Comparison of ENCODE assay signal across 11 cellular contexts in genomic region chr3:14148041-14148985, GRCh38. TPM values are rescaled to one million over a fixed set of nuclear protein-coding genes. Genes with fewer than 3 reads are reported as not detected.
A peak's percentile ranks its signal among the peaks of the same experiment; 100 is the strongest.
DNase-seq lines count a peak whose midpoint lies in the region; ATAC-seq and TF ChIP-seq lines count a peak whose summit lies in the region.
"Had no signal": no experiment of that assay in that cellular context is flagged by ENCODE, and none has a peak within 500 bp of the region (broad histone marks: within the 10 kb centered on the region; RNA-seq: fewer than 3 reads in every experiment).

No MANE protein-coding gene starts in this region.

- no peak overlapping the region for H2AFZ ChIP-seq in HCT116 (ENCODE audit: low read depth, low read length, poor library complexity, severe bottlenecking)

- H3K4me1 Mint-ChIP-seq in CD14-positive monocyte = peaks cover 41% of the 10 kb centered on the region

- H3K79me2 ChIP-seq in HCT116 (ENCODE audit: insufficient read depth, low read length) (no peaks in the 10 kb centered on the region), mesendoderm (ENCODE audit: control insufficient read depth, insufficient read depth, low read length) (no peaks in the 10 kb centered on the region)

- H3K4me3 ChIP-seq in HCT116 (replicated peaks in 1 of 2; ENCODE audit: low read depth in 1 of 2, low read length in 2 of 2) = no peak overlapping the region
- no peak overlapping the region for H3K4me3 ChIP-seq in breast epithelium
- H3K4me3 ChIP-seq in mesendoderm (ENCODE audit: low read length) = no peak overlapping the region
- H3K4me3 ChIP-seq: heart right ventricle had no signal

- CTCF ChIA-PET in HCT116 (lab: Charles Lee) = no interaction called here

- H3K9me3 Mint-ChIP-seq in CD14-positive monocyte = no peaks in the 10 kb centered on the region

- intact Hi-C loops in CD14-positive monocyte (cut with micrococcal nuclease) (no loop called here), HCT116 (cut with micrococcal nuclease) (no loop called here), breast epithelium (cut with DNase I; ENCODE audit: low total_unique reads) (no loop called here)

- BruUV-seq in HCT116 (replicated peaks; lab: Mats Ljungman, UMichigan) = no TSS peak

- H3K27ac ChIP-seq in HCT116 (ENCODE audit: low read depth, low read length) (no peak overlapping the region), breast epithelium (peak overlapping the region; percentile 36 to 42), mesendoderm (ENCODE audit: low read depth, low read length) (no peak overlapping the region)
- H3K27ac ChIP-seq: heart right ventricle had no signal

- H4K8ac ChIP-seq in mesendoderm (ENCODE audit: low read depth, low read length) = no peak overlapping the region

- no peaks in the 10 kb centered on the region for H3K9me2 ChIP-seq in HCT116 (ENCODE audit: insufficient read depth)

- no peak for TF ChIP-seq RAD21 in HCT116 (IDR thresholded peaks at IDR 0.05; ENCODE audit: low read depth)

- TF ChIP-seq POLR2A in HCT116 (IDR thresholded peaks at IDR 0.05; ENCODE audit: borderline replicate concordance, extremely low read depth, insufficient read depth, insufficient read length) = no peak
- no peak for TF ChIP-seq POLR2A in breast epithelium (IDR thresholded peaks at IDR 0.05)

- no peak overlapping the region for H3K4me3 Mint-ChIP-seq in CD14-positive monocyte

- no peak overlapping the region for H2BK120ac ChIP-seq in mesendoderm (ENCODE audit: low read depth, low read length)

- RAD21 ChIA-PET in HCT116 (lab: Charles Lee; ENCODE audit: low non-redundant PET in 1 of 2, low total read pairs in 2 of 2, uncharacterized antibody in 2 of 2, unreplicated experiment in 2 of 2) = no interaction called here

- H3K4me2 ChIP-seq in HCT116 (ENCODE audit: low read length) = no peak overlapping the region
- H3K4me2 ChIP-seq in mesendoderm (ENCODE audit: low read length) = no peak overlapping the region

- no peak overlapping the region for H4K5ac ChIP-seq in mesendoderm (ENCODE audit: low read length)

- DNase-seq in CD14-positive monocyte (ENCODE audit: low spot score) (no peak), HCT116 (ENCODE audit: low read depth, low spot score) (no peak), breast epithelium (ENCODE audit: low spot score in 2 of 2) (no peak), mesendoderm (peak; percentile 94), OCI-M2 (lab: John Stamatoyannopoulos, UW; ENCODE audit: unreplicated experiment) (no peak)
- DNase-seq: heart right ventricle, occipital lobe, OCI-M1 had no signal

- no peak overlapping the region for H3K9ac ChIP-seq in HCT116 (ENCODE audit: low read length)
- H3K9ac ChIP-seq in mesendoderm (ENCODE audit: low read length) = peak overlapping the region; percentile 28

- no peaks in the 10 kb centered on the region for H3K27me3 ChIP-seq in HCT116 (ENCODE audit: insufficient read depth, low read length)
- H3K27me3 ChIP-seq in breast epithelium = no peaks in the 10 kb centered on the region
- no peaks in the 10 kb centered on the region for H3K27me3 ChIP-seq in mesendoderm (ENCODE audit: insufficient read depth, low read length, poor library complexity)
- H3K27me3 ChIP-seq: heart right ventricle had no signal

- peaks cover 3 to 12% of the 10 kb centered on the region in 2 experiments; a peak in 2 of 4 replicates for H3K36me3 ChIP-seq in HCT116 (ENCODE audit: control insufficient read depth in 1 of 2, insufficient read depth in 2 of 2, low read length in 2 of 2)
- no peaks in the 10 kb centered on the region for H3K36me3 ChIP-seq in breast epithelium
- H3K36me3 ChIP-seq in mesendoderm (ENCODE audit: control insufficient read depth, insufficient read depth, low read length) = no peaks in the 10 kb centered on the region

- H2BK15ac ChIP-seq in mesendoderm (replicated peaks; ENCODE audit: low read depth) = no peak overlapping the region

- H3K79me1 ChIP-seq in mesendoderm (ENCODE audit: low read length) = no peaks in the 10 kb centered on the region

- no peak overlapping the region for H3K18ac ChIP-seq in mesendoderm (ENCODE audit: low read length)

- peaks cover 0 to 4% (median 0%) of the 10 kb centered on the region in 3 donors for H3K27me3 Mint-ChIP-seq in CD14-positive monocyte (ENCODE audit: low read depth in 3 of 3)

- H3K4ac ChIP-seq in mesendoderm (ENCODE audit: low read depth, low read length) = no peak overlapping the region

- H3K27ac Mint-ChIP-seq in CD14-positive monocyte = peak overlapping the region in 6 of 7 donors; percentile 82 to 100 (median 100)

- no peak for TF ChIP-seq CTCF in CD14-positive monocyte (IDR thresholded peaks at IDR 0.05)
- TF ChIP-seq CTCF in HCT116 (IDR thresholded peaks at IDR 0.05 in 2 of 3, conservative IDR thresholded peaks at IDR 0.05 in 1 of 3; ENCODE audit: borderline replicate concordance in 1 of 3, insufficient read depth in 1 of 3, low read depth in 2 of 3, low read length in 2 of 3) = peak; percentile 27 to 64 (median 59); a peak in 5 of 6 replicates
- TF ChIP-seq CTCF in breast epithelium (IDR thresholded peaks at IDR 0.05) = no peak

- peaks cover 6% of the 10 kb centered on the region; the same call in 1 of the 2 replicates for H4K20me1 ChIP-seq in HCT116 (ENCODE audit: insufficient read depth)

- POLR2A ChIA-PET in HCT116 (lab: Charles Lee) = no interaction called here

- WGBS in mesendoderm (ENCODE audit: extremely low coverage, insufficient coverage, low lambda C conversion rate) = no CpG with 5 or more reads among the region's 28 CpGs

- no peak overlapping the region for H2BK5ac ChIP-seq in mesendoderm (ENCODE audit: low read length)

- H3K23ac ChIP-seq in mesendoderm (ENCODE audit: low read length) = peak overlapping the region; percentile 53

- peaks cover 56 to 61% of the 10 kb centered on the region in 2 donors for H3K36me3 Mint-ChIP-seq in CD14-positive monocyte

- H3K4me1 ChIP-seq in HCT116 (ENCODE audit: control insufficient read depth in 1 of 2, insufficient read depth in 2 of 2, low read length in 2 of 2) (peaks cover 23 to 24% of the 10 kb centered on the region in 2 experiments), breast epithelium (peaks cover 15 to 16% of the 10 kb centered on the region in 2 donors), mesendoderm (ENCODE audit: control insufficient read depth, low read depth, low read length) (peaks cover 4% of the 10 kb centered on the region)

- no peak overlapping the region for H2AK5ac ChIP-seq in mesendoderm (ENCODE audit: low read length)

- H3K56ac ChIP-seq in mesendoderm (ENCODE audit: low read length) = peak overlapping the region; percentile 68

- H3K9me3 ChIP-seq in HCT116 (ENCODE audit: control insufficient read depth in 1 of 2, insufficient read depth in 1 of 2, low read depth in 1 of 2, low read length in 2 of 2) (no peaks in the 10 kb centered on the region), breast epithelium (no peaks in the 10 kb centered on the region)
- H3K9me3 ChIP-seq: heart right ventricle had no signal

- ATAC-seq in HCT116 (peak; percentile 77), GM18867 (IDR thresholded peaks at IDR 0.05; ENCODE audit: unreplicated experiment) (no peak), GM21737 (IDR thresholded peaks at IDR 0.05; ENCODE audit: unreplicated experiment) (no peak)
- no peak for ATAC-seq in activated CD4-positive, CD25-positive, alpha-beta regulatory T cell treated with anti-CD3 and anti-CD28 coated beads, Interleukin-2, amount 50 U/mL, for 24 hours
- ATAC-seq: heart right ventricle had no signal

TF ChIP-seq in HCT116, 20 proteins besides CTCF, POLR2A, EP300 and RAD21:
- no peak for TF ChIP-seq EZH2phosphoT487 (IDR thresholded peaks at IDR 0.05; ENCODE audit: borderline replicate concordance)
- TF ChIP-seq ZNF274 (IDR thresholded peaks at IDR 0.05; ENCODE audit: low read depth, low read length) = no peak
- TF ChIP-seq TCF7L2 (IDR thresholded peaks at IDR 0.05; ENCODE audit: borderline replicate concordance, extremely low read depth, insufficient read depth, insufficient read length) = no peak

RNA-seq across cellular contexts. Expression of gene TMEM43, which starts 23.5 kb away (rescaled TPM):
- polyA plus RNA-seq in CD14-positive monocyte = 10 to 100 TPM; 66.7 to 69.7 TPM
- total RNA-seq in HCT116 (2021; ENCODE audit: unreplicated experiment) (32.4 TPM), breast epithelium (100 to 1,000 TPM in 1 of 3 donors, 10 to 100 TPM in 2; 90.5 to 170 (median 93.4) TPM)
- 28.7 and 33.3 TPM in 2 replicates for polyA plus RNA-seq in HCT116 (2012)
- 29.4 TPM for polyA plus RNA-seq in mesendoderm (2013, experiment 1 of 2)
- polyA plus RNA-seq in mesendoderm (2013, experiment 2 of 2) = 28.9 TPM

RNA-seq across cellular contexts. Expression of gene CHCHD4, which starts 23.6 kb away (rescaled TPM):
- polyA plus RNA-seq in CD14-positive monocyte = 10 to 100 TPM; 13.6 to 13.8 TPM
- total RNA-seq in HCT116 (2021; ENCODE audit: unreplicated experiment) (24.6 TPM), breast epithelium (10 to 100 TPM; 15.1 to 19.9 (median 17.9) TPM)
- 14.8 and 18.4 TPM in 2 replicates for polyA plus RNA-seq in HCT116 (2012)
- polyA plus RNA-seq in mesendoderm (2013, experiment 1 of 2) = 21.8 TPM
- 21.7 TPM for polyA plus RNA-seq in mesendoderm (2013, experiment 2 of 2)

RNA-seq across cellular contexts. Expression of gene XPC, which starts 30.1 kb away (rescaled TPM):
- 10 to 100 TPM; 13.4 to 22.0 TPM for polyA plus RNA-seq in CD14-positive monocyte
- 29.5 TPM for total RNA-seq in HCT116 (2021; ENCODE audit: unreplicated experiment)
- polyA plus RNA-seq in HCT116 (2012) = 21.6 and 22.6 TPM in 2 replicates
- total RNA-seq in breast epithelium = 10 to 100 TPM; 57.4 to 74.2 (median 61.3) TPM
- polyA plus RNA-seq in mesendoderm (2013, experiment 1 of 2) = 12.8 TPM
- polyA plus RNA-seq in mesendoderm (2013, experiment 2 of 2) = 12.3 TPM

RNA-seq across cellular contexts. Expression of gene LSM3, which starts 30.3 kb away (rescaled TPM):
- 10 to 100 TPM; 19.8 to 23.2 TPM for polyA plus RNA-seq in CD14-positive monocyte
- total RNA-seq in HCT116 (2021; ENCODE audit: unreplicated experiment) = 17.4 TPM
- polyA plus RNA-seq in HCT116 (2012) = 5.6 and 7.4 TPM in 2 replicates
- 10 to 100 TPM; 10.5 to 11.5 (median 11.5) TPM for total RNA-seq in breast epithelium
- 50.3 TPM for polyA plus RNA-seq in mesendoderm (2013, experiment 1 of 2)
- polyA plus RNA-seq in mesendoderm (2013, experiment 2 of 2) = 49.8 TPM

Comparison
In these comparisons a context has a peak if more than half of its experiments do, and no peak if none do; other contexts are left out.
1. CTCF ChIP-seq: peak in HCT116 (3 of 3); none in CD14-positive monocyte (single experiment) and breast epithelium (0 of 3).
2. H3K27ac ChIP-seq: peak in breast epithelium (2 of 2); none in HCT116 (single experiment) and mesendoderm (single experiment).